ENCODE assay signal across 18 cellular contexts in genomic region chr2:6523476-6523875, GRCh38.
A peak's percentile ranks its signal among the peaks of the same experiment; 100 is the strongest.
DNase-seq lines count a peak whose midpoint lies in the region; ATAC-seq, FAIRE-seq and TF ChIP-seq lines count a peak whose summit lies in the region.
"Had no signal": no experiment of that assay in that cellular context is flagged by ENCODE, and none has a peak within 500 bp of the region (broad histone marks: within the 10 kb centered on the region; RNA-seq: fewer than 3 reads in every experiment).

No MANE protein-coding gene starts in this region.

- DNase-seq in GM23338 (ENCODE audit: low spot score): peak; percentile 46
- no peak for DNase-seq in H1 (ENCODE audit: low read depth in 1 of 2, low spot score in 2 of 2)
- peak; percentile 4 for DNase-seq in mesendoderm
- DNase-seq in smooth muscle cell (lab: John Stamatoyannopoulos, UW; ENCODE audit: unreplicated experiment): no peak
- DNase-seq in BE2C: no peak
- no peak for DNase-seq in epidermal melanocyte (ENCODE audit: insufficient read length, low spot score)
- DNase-seq: CD4-positive, alpha-beta memory T cell; DMS153; DMS79 treated with DMSO at 0.1 percent for 48 hours; EL; GDM1; Karpas-422 had no signal

- no peak overlapping the region for H3K14ac ChIP-seq in H1 (ENCODE audit: insufficient read length)

- H3K9me3 ChIP-seq in H1 (ENCODE audit: insufficient read depth in 2 of 2, low read depth in 1 of 2, low read length in 1 of 2): no peaks in the 10 kb centered on the region
- no peaks in the 10 kb centered on the region for H3K9me3 ChIP-seq in smooth muscle cell (replicated peaks; ENCODE audit: low read depth)
- no peaks in the 10 kb centered on the region for H3K9me3 ChIP-seq in BE2C

- H2BK120ac ChIP-seq in H1 (replicated peaks; ENCODE audit: low read depth, low read length) (no peak overlapping the region), mesendoderm (ENCODE audit: low read depth, low read length) (no peak overlapping the region)

- no peak for FAIRE-seq in H1 (lab: Jason Lieb, UNC)
- FAIRE-seq: A204.1, H54, K562 had no signal

- no peaks in the 10 kb centered on the region for H3K36me3 Mint-ChIP-seq in GM23338 (ENCODE audit: low read depth)
- H3K36me3 Mint-ChIP-seq: CD4-positive, alpha-beta memory T cell had no signal

- H3K9me3 Mint-ChIP-seq in GM23338: peaks cover 45% of the 10 kb centered on the region
- H3K9me3 Mint-ChIP-seq: CD4-positive, alpha-beta memory T cell had no signal

- H3K4me1 ChIP-seq in GM23338 (ENCODE audit: insufficient read depth): peaks cover 6% of the 10 kb centered on the region
- peaks cover 3 to 7% (median 7%) of the 10 kb centered on the region in 4 experiments; a peak in 3 of 7 replicates for H3K4me1 ChIP-seq in H1 (replicated peaks in 1 of 4; ENCODE audit: control insufficient read depth in 3 of 4, insufficient read depth in 4 of 4, low read length in 3 of 4)
- H3K4me1 ChIP-seq in mesendoderm (ENCODE audit: control insufficient read depth, low read depth, low read length): no peaks in the 10 kb centered on the region
- H3K4me1 ChIP-seq in smooth muscle cell (ENCODE audit: low read depth): peaks cover 15% of the 10 kb centered on the region
- H3K4me1 ChIP-seq in BE2C: peaks cover 23% of the 10 kb centered on the region

- H3K79me2 ChIP-seq in GM23338 (replicated peaks; ENCODE audit: insufficient read depth) (no peaks in the 10 kb centered on the region), H1 (ENCODE audit: control insufficient read depth in 1 of 2, insufficient read depth in 2 of 2, low read length in 2 of 2) (no peaks in the 10 kb centered on the region), mesendoderm (ENCODE audit: control insufficient read depth, insufficient read depth, low read length) (no peaks in the 10 kb centered on the region), smooth muscle cell (ENCODE audit: low read depth) (no peaks in the 10 kb centered on the region)

- H3K27ac ChIP-seq in GM23338 (ENCODE audit: low read depth): no peak overlapping the region
- no peak overlapping the region for H3K27ac ChIP-seq in H1 (ENCODE audit: low read depth, low read length)
- H3K27ac ChIP-seq in mesendoderm (ENCODE audit: low read depth, low read length): no peak overlapping the region
- H3K27ac ChIP-seq in smooth muscle cell (ENCODE audit: low read depth): no peak overlapping the region
- H3K27ac ChIP-seq: C4-2B had no signal

- H3K4me3 ChIP-seq in GM23338 (no peak overlapping the region), H1 (ENCODE audit: extremely low read depth in 1 of 4, insufficient read depth in 2 of 4, low read depth in 3 of 4, low read length in 4 of 4) (no peak overlapping the region), mesendoderm (ENCODE audit: low read length) (no peak overlapping the region), smooth muscle cell (no peak overlapping the region), BE2C (ENCODE audit: low read depth, low read length) (no peak overlapping the region)
- H3K4me3 ChIP-seq: K562 had no signal

- H3K27ac Mint-ChIP-seq in GM23338: no peak overlapping the region
- H3K27ac Mint-ChIP-seq: B cell; CD4-positive, alpha-beta memory T cell had no signal

- CTCF ChIA-PET in H1 (lab: Charles Lee; ENCODE audit: partially characterized antibody): interaction anchor here (1.4 kb wide), 1 partner anchor 171 kb away, joined by 5 read pairs; no protein-coding TSS in a partner anchor

- TF ChIP-seq POLR2A in H1 (IDR thresholded peaks at IDR 0.05; ENCODE audit: control extremely low read depth in 1 of 2, low read depth in 2 of 2, low read length in 2 of 2): no peak

- H3K18ac ChIP-seq in H1 (ENCODE audit: extremely low read depth, low read length) (no peak overlapping the region), mesendoderm (ENCODE audit: low read length) (no peak overlapping the region)

- H3K27me3 Mint-ChIP-seq in GM23338 (ENCODE audit: insufficient read depth, low read depth, poor library complexity): no peaks in the 10 kb centered on the region
- H3K27me3 Mint-ChIP-seq: B cell had no signal

- H2BK15ac ChIP-seq in H1 (ENCODE audit: low read length) (no peak overlapping the region; the same call in 1 of the 2 replicates), mesendoderm (replicated peaks; ENCODE audit: low read depth) (no peak overlapping the region)

- no peak overlapping the region for H2BK5ac ChIP-seq in H1 (ENCODE audit: low read depth, low read length)
- H2BK5ac ChIP-seq in mesendoderm (ENCODE audit: low read length): no peak overlapping the region

- H3K27me3 ChIP-seq in GM23338 (ENCODE audit: insufficient read depth) (no peaks in the 10 kb centered on the region), H1 (replicated peaks in 1 of 4; ENCODE audit: control insufficient read depth in 3 of 4, extremely low read depth in 1 of 4, insufficient read depth in 3 of 4, low read length in 3 of 4) (no peaks in the 10 kb centered on the region), mesendoderm (ENCODE audit: insufficient read depth, low read length, poor library complexity) (no peaks in the 10 kb centered on the region), smooth muscle cell (ENCODE audit: low read depth) (no peaks in the 10 kb centered on the region), BE2C (no peaks in the 10 kb centered on the region)

- H2AFZ ChIP-seq in GM23338 (peak overlapping the region; percentile 79), H1 (ENCODE audit: low read length) (peak overlapping the region; percentile 96), smooth muscle cell (ENCODE audit: low read depth) (peak overlapping the region; percentile 46)

- WGBS in H1 (ENCODE audit: extremely low coverage in 1 of 2, insufficient coverage in 1 of 2, insufficient read length in 1 of 2, insufficient replicate concordance in 2 of 2, low coverage in 1 of 2, low lambda C conversion rate in 2 of 2, missing lambda C conversion rate in 1 of 2), 2 experiments: 71% methylated on average over 9 of the region's 9 CpGs; no CpG with 5 or more reads in 1 of the 2 experiments
- no CpG with 5 or more reads among the region's 9 CpGs for whole genome bisulfite sequencing in mesendoderm (ENCODE audit: extremely low coverage, insufficient coverage, low lambda C conversion rate)
- WGBS in smooth muscle cell (ENCODE audit: low lambda C conversion rate): 67% methylated on average over 9 of the region's 9 CpGs

- H3F3A ChIP-seq in GM23338 (replicated peaks; ENCODE audit: low read depth) (no peaks in the 10 kb centered on the region), smooth muscle cell (ENCODE audit: low read depth) (no peaks in the 10 kb centered on the region)

- H2BK12ac ChIP-seq in H1 (ENCODE audit: low read depth, low read length): no peak overlapping the region

- no peak overlapping the region for H3K9ac ChIP-seq in H1 (replicated peaks in 1 of 4; ENCODE audit: extremely low read depth in 1 of 4, low read depth in 3 of 4, low read length in 3 of 4)
- no peak overlapping the region for H3K9ac ChIP-seq in mesendoderm (ENCODE audit: low read length)
- no peak overlapping the region for H3K9ac ChIP-seq in smooth muscle cell (ENCODE audit: low read depth)

- H3K9me2 ChIP-seq in GM23338 (ENCODE audit: insufficient read depth): peaks cover 3% of the 10 kb centered on the region; the same call in 1 of the 2 replicates

- H3K4ac ChIP-seq in H1 (replicated peaks; ENCODE audit: insufficient read length, low read depth, low read length): no peak overlapping the region
- H3K4ac ChIP-seq in mesendoderm (ENCODE audit: low read depth, low read length): no peak overlapping the region

- POLR2A ChIA-PET in H1 (lab: Charles Lee; ENCODE audit: partially characterized antibody): no interaction called here

- no peaks in the 10 kb centered on the region for H4K20me1 ChIP-seq in GM23338 (replicated peaks; ENCODE audit: insufficient read depth)
- H4K20me1 ChIP-seq in H1 (replicated peaks in 1 of 2; ENCODE audit: control insufficient read depth in 1 of 2, insufficient read depth in 2 of 2, low read length in 2 of 2): no peaks in the 10 kb centered on the region
- no peaks in the 10 kb centered on the region for H4K20me1 ChIP-seq in smooth muscle cell (ENCODE audit: low read depth)

- peak in 1 of 2 experiments; percentile 4; a peak in 1 of 4 replicates for TF ChIP-seq RAD21 in H1 (IDR thresholded peaks at IDR 0.05 in 1 of 2, conservative IDR thresholded peaks at IDR 0.05 in 1 of 2; ENCODE audit: low read depth in 2 of 2, low read length in 2 of 2)

- H3K56ac ChIP-seq in H1 (replicated peaks; ENCODE audit: insufficient read length, low read depth, low read length): no peak overlapping the region
- no peak overlapping the region for H3K56ac ChIP-seq in mesendoderm (ENCODE audit: low read length)

- no peak overlapping the region for H4K91ac ChIP-seq in H1 (replicated peaks; ENCODE audit: insufficient read length, low read length)

- no peak overlapping the region for H4K8ac ChIP-seq in H1 (ENCODE audit: extremely low read depth, insufficient read depth, low read length)
- H4K8ac ChIP-seq in mesendoderm (ENCODE audit: low read depth, low read length): no peak overlapping the region

- TF ChIP-seq CTCF in GM23338 (conservative IDR thresholded peaks at IDR 0.05; ENCODE audit: low read depth in 2 of 2) (no peak), H1 (IDR thresholded peaks at IDR 0.05; ENCODE audit: control extremely low read depth in 1 of 3, insufficient read depth in 1 of 3, low read depth in 1 of 3, low read length in 3 of 3) (no peak), smooth muscle cell (IDR thresholded peaks at IDR 0.05; ENCODE audit: borderline replicate concordance, insufficient read depth, poor library complexity, severe bottlenecking) (no peak), BE2C (IDR thresholded peaks at IDR 0.05; ENCODE audit: low read depth, low read length) (no peak)

- H3K23ac ChIP-seq in H1 (ENCODE audit: insufficient read length): no peak overlapping the region
- H3K23ac ChIP-seq in mesendoderm (ENCODE audit: low read length): no peak overlapping the region

- H3K4me2 ChIP-seq in GM23338 (no peak overlapping the region), H1 (ENCODE audit: insufficient read depth in 1 of 2, low read depth in 2 of 2, low read length in 2 of 2) (no peak overlapping the region), mesendoderm (ENCODE audit: low read length) (no peak overlapping the region), smooth muscle cell (no peak overlapping the region)

- peaks cover 15% of the 10 kb centered on the region; the same call in 2 of the 3 replicates for H3K4me1 Mint-ChIP-seq in GM23338
- H3K4me1 Mint-ChIP-seq: CD4-positive, alpha-beta memory T cell had no signal

- no peak overlapping the region for H4K5ac ChIP-seq in H1 (ENCODE audit: insufficient read length, low read depth, low read length)
- no peak overlapping the region for H4K5ac ChIP-seq in mesendoderm (ENCODE audit: low read length)

- H3K36me3 ChIP-seq in GM23338 (ENCODE audit: insufficient read depth): no peaks in the 10 kb centered on the region
- H3K36me3 ChIP-seq in H1 (ENCODE audit: control insufficient read depth in 2 of 4, insufficient read depth in 4 of 4, low read length in 3 of 4): no peaks in the 10 kb centered on the region
- no peaks in the 10 kb centered on the region for H3K36me3 ChIP-seq in mesendoderm (ENCODE audit: control insufficient read depth, insufficient read depth, low read length)
- no peaks in the 10 kb centered on the region for H3K36me3 ChIP-seq in smooth muscle cell (ENCODE audit: low read depth)
- H3K36me3 ChIP-seq in BE2C: no peaks in the 10 kb centered on the region

- no peak for TF ChIP-seq EP300 in H1 (IDR thresholded peaks at IDR 0.05; ENCODE audit: borderline replicate concordance in 1 of 2, low read depth in 2 of 2, low read length in 2 of 2)

- H2AK5ac ChIP-seq in H1 (ENCODE audit: low read depth, low read length) (no peak overlapping the region), mesendoderm (ENCODE audit: low read length) (no peak overlapping the region)

- H2BK20ac ChIP-seq in H1 (ENCODE audit: low read length): no peak overlapping the region

- H3K23me2 ChIP-seq in H1 (ENCODE audit: low read depth, low read length): no peaks in the 10 kb centered on the region

- no peak overlapping the region for H3K4me3 Mint-ChIP-seq in GM23338
- H3K4me3 Mint-ChIP-seq: B cell; CD4-positive, alpha-beta memory T cell had no signal

- ATAC-seq in GM23338: peak; percentile 65
- no peak for ATAC-seq in GM21619 (IDR thresholded peaks at IDR 0.05; ENCODE audit: unreplicated experiment)
- ATAC-seq: K562 had no signal

- H3K79me1 ChIP-seq in H1 (ENCODE audit: low read depth, low read length) (no peaks in the 10 kb centered on the region), mesendoderm (ENCODE audit: low read length) (no peaks in the 10 kb centered on the region)

Comparison
In these comparisons a context has a peak if more than half of its experiments do, and no peak if none do; other contexts are left out.
1. DNase-seq: peak in GM23338 (single experiment) and mesendoderm (single experiment); none in H1 (0 of 2), smooth muscle cell (single experiment), BE2C (single experiment) and epidermal melanocyte (single experiment).
2. H2AFZ ChIP-seq: peak in every context shown above with its lines; median percentile 96 in H1; 79 in GM23338; 46 in smooth muscle cell.